ENCODE assay signal across 11 cellular contexts in the genomic region with DNA sequence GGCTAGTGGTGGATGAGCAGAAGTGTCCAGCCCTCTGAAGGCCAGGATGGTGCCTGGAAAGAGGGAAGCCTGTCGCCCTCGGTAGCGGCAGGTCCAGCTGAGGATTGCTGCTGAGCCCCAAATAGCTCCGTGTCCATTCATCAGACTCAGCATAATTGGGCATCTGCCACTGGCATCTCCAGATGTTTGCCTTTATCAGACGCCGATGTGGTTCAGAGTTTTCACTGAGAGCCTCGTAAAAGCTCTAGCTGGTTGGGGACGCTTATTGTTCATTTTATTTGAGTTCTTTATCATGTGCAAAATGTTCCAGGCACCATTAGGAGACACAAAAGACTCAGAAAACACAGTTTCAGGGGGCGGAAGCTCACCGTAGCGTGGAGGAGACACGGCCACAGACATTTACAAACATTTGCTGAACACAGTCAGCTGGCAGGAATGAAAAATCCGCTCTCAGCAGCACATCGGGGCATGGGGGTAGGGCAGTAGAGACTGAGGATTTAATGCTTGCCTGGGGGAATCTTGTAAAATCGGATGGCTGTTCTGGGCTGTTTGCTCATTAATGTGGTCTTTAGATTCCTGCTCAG. TPM values are rescaled to one million over a fixed set of nuclear protein-coding genes. Genes with fewer than 3 reads are reported as not detected.
A peak's percentile ranks its signal among the peaks of the same experiment; 100 is the strongest.
DNase-seq lines count a peak whose midpoint lies in the region; ATAC-seq and TF ChIP-seq lines count a peak whose summit lies in the region.
"Had no signal": no experiment of that assay in that cellular context is flagged by ENCODE, and none has a peak within 500 bp of the region (broad histone marks: within the 10 kb centered on the region; RNA-seq: fewer than 3 reads in every experiment).

No MANE protein-coding gene starts in this region.

- H3K27me3 Mint-ChIP-seq in progenitor cell of endocrine pancreas = peaks cover 10% of the 10 kb centered on the region

- no peaks in the 10 kb centered on the region for H3K9me3 Mint-ChIP-seq in progenitor cell of endocrine pancreas (ENCODE audit: low read depth)
- H3K9me3 Mint-ChIP-seq: immature natural killer cell; stimulated activated naive CD8-positive, alpha-beta T cell treated with anti-CD3 and anti-CD28 coated beads, Interleukin-15, Interleukin-2, amounts not matched to agents 100 ng/mL and 50 ng/mL, for 24 hours had no signal

- H3F3A ChIP-seq in MM.1S (ENCODE audit: insufficient read depth, low read length) = no peaks in the 10 kb centered on the region

- peak overlapping the region; percentile 18 for H3K27ac Mint-ChIP-seq in progenitor cell of endocrine pancreas
- H3K27ac Mint-ChIP-seq: immature natural killer cell; stimulated activated naive CD8-positive, alpha-beta T cell treated with anti-CD3 and anti-CD28 coated beads, Interleukin-15, Interleukin-2, amounts not matched to agents 100 ng/mL and 50 ng/mL, for 24 hours had no signal

- no peak overlapping the region for H2AFZ ChIP-seq in MM.1S (ENCODE audit: low read length)

- no peak overlapping the region for H3K4me2 ChIP-seq in MM.1S (ENCODE audit: low read depth, low read length)

- peak overlapping the region; percentile 40 for H3K4me3 Mint-ChIP-seq in progenitor cell of endocrine pancreas (ENCODE audit: low read depth)
- H3K4me3 Mint-ChIP-seq: immature natural killer cell; stimulated activated naive CD8-positive, alpha-beta T cell treated with anti-CD3 and anti-CD28 coated beads, Interleukin-15, Interleukin-2, amounts not matched to agents 100 ng/mL and 50 ng/mL, for 24 hours had no signal

- no peak overlapping the region for H3K27ac ChIP-seq in MM.1S (ENCODE audit: low read length)
- H3K27ac ChIP-seq: skin epidermis had no signal

- H3K36me3 Mint-ChIP-seq in progenitor cell of endocrine pancreas (ENCODE audit: insufficient read depth) = no peaks in the 10 kb centered on the region
- H3K36me3 Mint-ChIP-seq: immature natural killer cell had no signal

- no peaks in the 10 kb centered on the region for H3K79me2 ChIP-seq in MM.1S (ENCODE audit: low read length)

- in situ Hi-C loops in G401 (cut with HindIII; ENCODE audit: low sequenced_read_pairs) = no loop called here

- ATAC-seq in HG03432 (IDR thresholded peaks at IDR 0.05; ENCODE audit: unreplicated experiment) = no peak

- H3K9ac ChIP-seq in MM.1S (ENCODE audit: low read length) = no peak overlapping the region

- H3K4me1 ChIP-seq in MM.1S (ENCODE audit: low read length) = no peaks in the 10 kb centered on the region

- H4K20me1 ChIP-seq in MM.1S (ENCODE audit: insufficient read depth, low read length) = no peaks in the 10 kb centered on the region

- DNase-seq in DMS153 (lab: John Stamatoyannopoulos, UW) = peak; percentile 90
- peak; percentile 86 for DNase-seq in NCI-H69 (lab: John Stamatoyannopoulos, UW)
- DNase-seq in epidermal melanocyte (ENCODE audit: insufficient read length, low spot score) = peak; percentile 55
- DNase-seq in progenitor cell of endocrine pancreas (ENCODE audit: low spot score, unreplicated experiment) = no peak
- no peak for DNase-seq in G401 (ENCODE audit: low spot score)
- DNase-seq in MM.1S = no peak
- DNase-seq in activated T-cell treated with anti-CD3 and anti-CD28 coated beads for 4 hours = no peak
- DNase-seq: immature natural killer cell had no signal

- peaks cover 6% of the 10 kb centered on the region for H3K4me1 Mint-ChIP-seq in progenitor cell of endocrine pancreas (ENCODE audit: low read depth)

- no peaks in the 10 kb centered on the region for H3K9me2 ChIP-seq in MM.1S (replicated peaks; ENCODE audit: insufficient read depth, low read length)

- no peaks in the 10 kb centered on the region for H3K27me3 ChIP-seq in MM.1S (replicated peaks; ENCODE audit: insufficient read depth, low read length)

- H3K4me3 ChIP-seq in MM.1S (ENCODE audit: low read length) = no peak overlapping the region
- H3K4me3 ChIP-seq: skin epidermis had no signal

- no peaks in the 10 kb centered on the region for H3K36me3 ChIP-seq in MM.1S (replicated peaks; ENCODE audit: insufficient read depth, low read length)

- TF ChIP-seq CTCF in progenitor cell of endocrine pancreas (IDR thresholded peaks at IDR 0.05; ENCODE audit: unreplicated experiment) (no peak), MM.1S (IDR thresholded peaks at IDR 0.05; ENCODE audit: low read length) (no peak)

- no peaks in the 10 kb centered on the region for H3K9me3 ChIP-seq in MM.1S (replicated peaks; ENCODE audit: insufficient read depth, low read length)

RNA-seq across cellular contexts. Expression of a gene that starts 41.8 kb away (rescaled TPM):
- total RNA-seq in progenitor cell of endocrine pancreas = 1.7 and 2.8 TPM in 2 replicates
- total RNA-seq in G401 (2014; rRNA removed; shearing (Covaris generic)) = 0.03 and 0.18 TPM in 2 replicates

Comparison
In these comparisons a context has a peak if more than half of its experiments do, and no peak if none do; other contexts are left out.
1. DNase-seq: peak in DMS153 (single experiment), NCI-H69 (single experiment) and epidermal melanocyte (single experiment); none in progenitor cell of endocrine pancreas (single experiment), G401 (single experiment), MM.1S (single experiment) and activated T-cell treated with anti-CD3 and anti-CD28 coated beads for 4 hours (single experiment).